In the genomic region with DNA sequence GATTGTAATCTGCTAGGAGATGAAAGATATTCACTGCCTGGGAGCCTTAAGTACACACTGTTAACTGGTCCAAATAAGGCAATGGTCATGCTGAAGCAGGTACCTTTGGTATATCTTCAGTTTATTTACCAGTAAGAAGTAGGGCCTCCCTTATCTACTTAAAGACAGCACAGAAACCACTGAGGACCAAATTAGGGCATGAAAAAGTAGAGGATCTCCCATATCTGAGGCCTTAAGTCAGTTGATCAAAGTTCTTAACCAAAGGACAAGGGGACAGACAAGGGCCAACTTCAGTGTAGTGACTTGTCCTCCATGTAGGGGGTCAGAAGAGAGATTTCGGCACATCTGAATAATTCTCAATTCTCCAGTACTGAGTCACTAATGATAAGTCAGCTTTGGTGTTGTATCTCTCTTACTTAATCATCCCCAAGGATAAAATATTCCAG, we compare ENCODE assay signal across 1 cellular context.
A peak's percentile ranks its signal among the peaks of the same experiment; 100 is the strongest.
TF ChIP-seq lines count a peak whose summit lies in the region.

No MANE protein-coding gene starts in this region.

TF ChIP-seq in K562, 482 proteins besides CTCF, POLR2A, EP300 and RAD21 (continued from another document and continues in another):
- TF ChIP-seq HSF4 (CRISPR knock-in tag; IDR thresholded peaks at IDR 0.05; ENCODE audit: borderline replicate concordance): no peak
- TF ChIP-seq NCOR1 (IDR thresholded peaks at IDR 0.05): 0 out of 2 replicates have a peak, but pooled peaks have one; percentile 9
- TF ChIP-seq, protein P1, sequence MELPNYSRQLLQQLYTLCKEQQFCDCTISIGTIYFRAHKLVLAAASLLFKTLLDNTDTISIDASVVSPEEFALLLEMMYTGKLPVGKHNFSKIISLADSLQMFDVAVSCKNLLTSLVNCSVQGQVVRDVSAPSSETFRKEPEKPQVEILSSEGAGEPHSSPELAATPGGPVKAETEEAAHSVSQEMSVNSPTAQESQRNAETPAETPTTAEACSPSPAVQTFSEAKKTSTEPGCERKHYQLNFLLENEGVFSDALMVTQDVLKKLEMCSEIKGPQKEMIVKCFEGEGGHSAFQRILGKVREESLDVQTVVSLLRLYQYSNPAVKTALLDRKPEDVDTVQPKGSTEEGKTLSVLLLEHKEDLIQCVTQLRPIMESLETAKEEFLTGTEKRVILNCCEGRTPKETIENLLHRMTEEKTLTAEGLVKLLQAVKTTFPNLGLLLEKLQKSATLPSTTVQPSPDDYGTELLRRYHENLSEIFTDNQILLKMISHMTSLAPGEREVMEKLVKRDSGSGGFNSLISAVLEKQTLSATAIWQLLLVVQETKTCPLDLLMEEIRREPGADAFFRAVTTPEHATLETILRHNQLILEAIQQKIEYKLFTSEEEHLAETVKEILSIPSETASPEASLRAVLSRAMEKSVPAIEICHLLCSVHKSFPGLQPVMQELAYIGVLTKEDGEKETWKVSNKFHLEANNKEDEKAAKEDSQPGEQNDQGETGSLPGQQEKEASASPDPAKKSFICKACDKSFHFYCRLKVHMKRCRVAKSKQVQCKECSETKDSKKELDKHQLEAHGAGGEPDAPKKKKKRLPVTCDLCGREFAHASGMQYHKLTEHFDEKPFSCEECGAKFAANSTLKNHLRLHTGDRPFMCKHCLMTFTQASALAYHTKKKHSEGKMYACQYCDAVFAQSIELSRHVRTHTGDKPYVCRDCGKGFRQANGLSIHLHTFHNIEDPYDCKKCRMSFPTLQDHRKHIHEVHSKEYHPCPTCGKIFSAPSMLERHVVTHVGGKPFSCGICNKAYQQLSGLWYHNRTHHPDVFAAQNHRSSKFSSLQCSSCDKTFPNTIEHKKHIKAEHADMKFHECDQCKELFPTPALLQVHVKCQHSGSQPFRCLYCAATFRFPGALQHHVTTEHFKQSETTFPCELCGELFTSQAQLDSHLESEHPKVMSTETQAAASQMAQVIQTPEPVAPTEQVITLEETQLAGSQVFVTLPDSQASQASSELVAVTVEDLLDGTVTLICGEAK (IDR thresholded peaks at IDR 0.05): no peak
- TF ChIP-seq, protein P1 (CRISPR knock-in tag; IDR thresholded peaks at IDR 0.05): no peak
- 0 out of 2 replicates have a peak, but pooled peaks have one; percentile 14 for TF ChIP-seq PHTF2 (CRISPR knock-in tag; IDR thresholded peaks at IDR 0.05)
- TF ChIP-seq, protein P2, sequence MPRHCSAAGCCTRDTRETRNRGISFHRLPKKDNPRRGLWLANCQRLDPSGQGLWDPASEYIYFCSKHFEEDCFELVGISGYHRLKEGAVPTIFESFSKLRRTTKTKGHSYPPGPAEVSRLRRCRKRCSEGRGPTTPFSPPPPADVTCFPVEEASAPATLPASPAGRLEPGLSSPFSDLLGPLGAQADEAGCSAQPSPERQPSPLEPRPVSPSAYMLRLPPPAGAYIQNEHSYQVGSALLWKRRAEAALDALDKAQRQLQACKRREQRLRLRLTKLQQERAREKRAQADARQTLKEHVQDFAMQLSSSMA (CRISPR knock-in tag; IDR thresholded peaks at IDR 0.05): no peak
- TF ChIP-seq LEF1 (IDR thresholded peaks at IDR 0.05): peak; percentile 65; the same call in 1 of the 2 replicates
- no peak for TF ChIP-seq DDX20 (tag; IDR thresholded peaks at IDR 0.05; ENCODE audit: low read depth)
- TF ChIP-seq MEIS2 (IDR thresholded peaks at IDR 0.05; ENCODE audit: partially characterized antibody): peak; percentile 53
- TF ChIP-seq, protein P3, sequence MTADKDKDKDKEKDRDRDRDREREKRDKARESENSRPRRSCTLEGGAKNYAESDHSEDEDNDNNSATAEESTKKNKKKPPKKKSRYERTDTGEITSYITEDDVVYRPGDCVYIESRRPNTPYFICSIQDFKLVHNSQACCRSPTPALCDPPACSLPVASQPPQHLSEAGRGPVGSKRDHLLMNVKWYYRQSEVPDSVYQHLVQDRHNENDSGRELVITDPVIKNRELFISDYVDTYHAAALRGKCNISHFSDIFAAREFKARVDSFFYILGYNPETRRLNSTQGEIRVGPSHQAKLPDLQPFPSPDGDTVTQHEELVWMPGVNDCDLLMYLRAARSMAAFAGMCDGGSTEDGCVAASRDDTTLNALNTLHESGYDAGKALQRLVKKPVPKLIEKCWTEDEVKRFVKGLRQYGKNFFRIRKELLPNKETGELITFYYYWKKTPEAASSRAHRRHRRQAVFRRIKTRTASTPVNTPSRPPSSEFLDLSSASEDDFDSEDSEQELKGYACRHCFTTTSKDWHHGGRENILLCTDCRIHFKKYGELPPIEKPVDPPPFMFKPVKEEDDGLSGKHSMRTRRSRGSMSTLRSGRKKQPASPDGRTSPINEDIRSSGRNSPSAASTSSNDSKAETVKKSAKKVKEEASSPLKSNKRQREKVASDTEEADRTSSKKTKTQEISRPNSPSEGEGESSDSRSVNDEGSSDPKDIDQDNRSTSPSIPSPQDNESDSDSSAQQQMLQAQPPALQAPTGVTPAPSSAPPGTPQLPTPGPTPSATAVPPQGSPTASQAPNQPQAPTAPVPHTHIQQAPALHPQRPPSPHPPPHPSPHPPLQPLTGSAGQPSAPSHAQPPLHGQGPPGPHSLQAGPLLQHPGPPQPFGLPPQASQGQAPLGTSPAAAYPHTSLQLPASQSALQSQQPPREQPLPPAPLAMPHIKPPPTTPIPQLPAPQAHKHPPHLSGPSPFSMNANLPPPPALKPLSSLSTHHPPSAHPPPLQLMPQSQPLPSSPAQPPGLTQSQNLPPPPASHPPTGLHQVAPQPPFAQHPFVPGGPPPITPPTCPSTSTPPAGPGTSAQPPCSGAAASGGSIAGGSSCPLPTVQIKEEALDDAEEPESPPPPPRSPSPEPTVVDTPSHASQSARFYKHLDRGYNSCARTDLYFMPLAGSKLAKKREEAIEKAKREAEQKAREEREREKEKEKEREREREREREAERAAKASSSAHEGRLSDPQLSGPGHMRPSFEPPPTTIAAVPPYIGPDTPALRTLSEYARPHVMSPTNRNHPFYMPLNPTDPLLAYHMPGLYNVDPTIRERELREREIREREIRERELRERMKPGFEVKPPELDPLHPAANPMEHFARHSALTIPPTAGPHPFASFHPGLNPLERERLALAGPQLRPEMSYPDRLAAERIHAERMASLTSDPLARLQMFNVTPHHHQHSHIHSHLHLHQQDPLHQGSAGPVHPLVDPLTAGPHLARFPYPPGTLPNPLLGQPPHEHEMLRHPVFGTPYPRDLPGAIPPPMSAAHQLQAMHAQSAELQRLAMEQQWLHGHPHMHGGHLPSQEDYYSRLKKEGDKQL (CRISPR knock-in tag; IDR thresholded peaks at IDR 0.05; ENCODE audit: borderline replicate concordance): no peak
- TF ChIP-seq, protein P4, sequence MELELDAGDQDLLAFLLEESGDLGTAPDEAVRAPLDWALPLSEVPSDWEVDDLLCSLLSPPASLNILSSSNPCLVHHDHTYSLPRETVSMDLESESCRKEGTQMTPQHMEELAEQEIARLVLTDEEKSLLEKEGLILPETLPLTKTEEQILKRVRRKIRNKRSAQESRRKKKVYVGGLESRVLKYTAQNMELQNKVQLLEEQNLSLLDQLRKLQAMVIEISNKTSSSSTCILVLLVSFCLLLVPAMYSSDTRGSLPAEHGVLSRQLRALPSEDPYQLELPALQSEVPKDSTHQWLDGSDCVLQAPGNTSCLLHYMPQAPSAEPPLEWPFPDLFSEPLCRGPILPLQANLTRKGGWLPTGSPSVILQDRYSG (tag; conservative IDR thresholded peaks at IDR 0.05; ENCODE audit: low read depth): no peak
- TF ChIP-seq TSC22D4 (tag; IDR thresholded peaks at IDR 0.05): no peak
- TF ChIP-seq RCOR1 (IDR thresholded peaks at IDR 0.05; ENCODE audit: borderline replicate concordance in 1 of 2, low read depth in 2 of 2, low read length in 2 of 2): peak in 1 of 2 experiments; percentile 55; a peak in 1 of 4 replicates
- TF ChIP-seq ZNF146 (CRISPR knock-in tag; IDR thresholded peaks at IDR 0.05; ENCODE audit: unreplicated experiment): no peak
- no peak for TF ChIP-seq KDM2B (CRISPR knock-in tag; IDR thresholded peaks at IDR 0.05)
- TF ChIP-seq, protein P5, sequence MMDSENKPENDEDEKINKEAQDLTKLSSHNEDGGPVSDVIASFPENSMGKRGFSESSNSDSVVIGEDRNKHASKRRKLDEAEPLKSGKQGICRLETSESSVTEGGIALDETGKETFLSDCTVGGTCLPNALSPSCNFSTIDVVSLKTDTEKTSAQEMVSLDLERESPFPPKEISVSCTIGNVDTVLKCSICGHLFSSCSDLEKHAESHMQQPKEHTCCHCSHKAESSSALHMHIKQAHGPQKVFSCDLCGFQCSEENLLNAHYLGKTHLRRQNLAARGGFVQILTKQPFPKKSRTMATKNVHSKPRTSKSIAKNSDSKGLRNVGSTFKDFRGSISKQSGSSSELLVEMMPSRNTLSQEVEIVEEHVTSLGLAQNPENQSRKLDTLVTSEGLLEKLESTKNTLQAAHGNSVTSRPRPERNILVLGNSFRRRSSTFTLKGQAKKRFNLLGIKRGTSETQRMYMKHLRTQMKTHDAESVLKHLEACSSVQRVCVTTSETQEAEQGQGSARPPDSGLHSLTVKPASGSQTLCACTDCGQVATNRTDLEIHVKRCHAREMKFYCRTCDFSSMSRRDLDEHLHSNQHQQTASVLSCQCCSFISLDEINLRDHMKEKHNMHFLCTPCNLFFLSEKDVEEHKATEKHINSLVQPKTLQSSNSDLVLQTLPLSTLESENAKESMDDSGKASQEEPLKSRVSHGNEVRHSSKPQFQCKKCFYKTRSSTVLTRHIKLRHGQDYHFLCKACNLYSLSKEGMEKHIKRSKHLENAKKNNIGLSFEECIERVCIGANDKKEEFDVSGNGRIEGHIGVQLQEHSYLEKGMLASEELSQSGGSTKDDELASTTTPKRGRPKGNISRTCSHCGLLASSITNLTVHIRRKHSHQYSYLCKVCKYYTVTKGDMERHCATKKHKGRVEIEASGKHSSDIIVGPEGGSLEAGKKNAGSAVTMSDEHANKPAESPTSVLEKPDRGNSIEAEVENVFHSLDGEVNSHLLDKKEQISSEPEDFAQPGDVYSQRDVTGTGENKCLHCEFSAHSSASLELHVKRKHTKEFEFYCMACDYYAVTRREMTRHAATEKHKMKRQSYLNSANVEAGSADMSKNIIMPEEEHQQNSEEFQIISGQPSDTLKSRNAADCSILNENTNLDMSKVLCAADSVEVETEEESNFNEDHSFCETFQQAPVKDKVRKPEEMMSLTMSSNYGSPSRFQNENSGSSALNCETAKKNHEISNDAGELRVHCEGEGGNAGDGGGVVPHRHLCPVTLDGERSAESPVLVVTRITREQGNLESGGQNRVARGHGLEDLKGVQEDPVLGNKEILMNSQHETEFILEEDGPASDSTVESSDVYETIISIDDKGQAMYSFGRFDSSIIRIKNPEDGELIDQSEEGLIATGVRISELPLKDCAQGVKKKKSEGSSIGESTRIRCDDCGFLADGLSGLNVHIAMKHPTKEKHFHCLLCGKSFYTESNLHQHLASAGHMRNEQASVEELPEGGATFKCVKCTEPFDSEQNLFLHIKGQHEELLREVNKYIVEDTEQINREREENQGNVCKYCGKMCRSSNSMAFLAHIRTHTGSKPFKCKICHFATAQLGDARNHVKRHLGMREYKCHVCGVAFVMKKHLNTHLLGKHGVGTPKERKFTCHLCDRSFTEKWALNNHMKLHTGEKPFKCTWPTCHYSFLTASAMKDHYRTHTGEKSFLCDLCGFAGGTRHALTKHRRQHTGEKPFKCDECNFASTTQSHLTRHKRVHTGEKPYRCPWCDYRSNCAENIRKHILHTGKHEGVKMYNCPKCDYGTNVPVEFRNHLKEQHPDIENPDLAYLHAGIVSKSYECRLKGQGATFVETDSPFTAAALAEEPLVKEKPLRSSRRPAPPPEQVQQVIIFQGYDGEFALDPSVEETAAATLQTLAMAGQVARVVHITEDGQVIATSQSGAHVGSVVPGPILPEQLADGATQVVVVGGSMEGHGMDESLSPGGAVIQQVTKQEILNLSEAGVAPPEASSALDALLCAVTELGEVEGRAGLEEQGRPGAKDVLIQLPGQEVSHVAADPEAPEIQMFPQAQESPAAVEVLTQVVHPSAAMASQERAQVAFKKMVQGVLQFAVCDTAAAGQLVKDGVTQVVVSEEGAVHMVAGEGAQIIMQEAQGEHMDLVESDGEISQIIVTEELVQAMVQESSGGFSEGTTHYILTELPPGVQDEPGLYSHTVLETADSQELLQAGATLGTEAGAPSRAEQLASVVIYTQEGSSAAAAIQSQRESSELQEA (IDR thresholded peaks at IDR 0.05; ENCODE audit: low read depth): no peak
- 0 out of 2 replicates have a peak, but pooled peaks have one; percentile 3 for TF ChIP-seq ZNF354B (CRISPR knock-in tag; IDR thresholded peaks at IDR 0.05)
- TF ChIP-seq SOX6 (IDR thresholded peaks at IDR 0.05): peak; percentile 12; the same call in 1 of the 2 replicates
- peak; percentile 91 to 99 for TF ChIP-seq SRF (CRISPR knock-in tag; IDR thresholded peaks at IDR 0.05)
- TF ChIP-seq TCFL5 (CRISPR knock-in tag; conservative IDR thresholded peaks at IDR 0.05): no peak
- peak; percentile 49; the same call in 1 of the 2 replicates for TF ChIP-seq ATF7 (IDR thresholded peaks at IDR 0.05)
- no peak for TF ChIP-seq ZNF311 (CRISPR knock-in tag; IDR thresholded peaks at IDR 0.05)
- TF ChIP-seq ZNF589 (CRISPR knock-in tag; IDR thresholded peaks at IDR 0.05; ENCODE audit: low read depth): 0 out of 2 replicates have a peak, but pooled peaks have one; percentile 9
- no peak for TF ChIP-seq BRCA1 (IDR thresholded peaks at IDR 0.05)
- no peak for TF ChIP-seq BRCA1 (CRISPR knock-in tag; IDR thresholded peaks at IDR 0.05)
- no peak for TF ChIP-seq GTF2F1 (IDR thresholded peaks at IDR 0.05; ENCODE audit: low read depth, low read length)
- TF ChIP-seq RFX5 (IDR thresholded peaks at IDR 0.05; ENCODE audit: low read depth, low read length): no peak
- no peak for TF ChIP-seq ZFP1 (CRISPR knock-in tag; IDR thresholded peaks at IDR 0.05)
- 0 out of 2 replicates have a peak, but pooled peaks have one; percentile 20 for TF ChIP-seq MBD2 (IDR thresholded peaks at IDR 0.05; ENCODE audit: borderline replicate concordance, low read depth)
- no peak for TF ChIP-seq MIER1 (IDR thresholded peaks at IDR 0.05; ENCODE audit: low read depth)
- no peak for TF ChIP-seq ZNF253 (CRISPR knock-in tag; conservative IDR thresholded peaks at IDR 0.05)
